15 cellular contexts compared by ENCODE assay signal in genomic region chr6:2881358-2881885, GRCh38. TPM values are rescaled to one million over a fixed set of nuclear protein-coding genes. Genes with fewer than 3 reads are reported as not detected.
A peak's percentile ranks its signal among the peaks of the same experiment; 100 is the strongest.
DNase-seq lines count a peak whose midpoint lies in the region; ATAC-seq and TF ChIP-seq lines count a peak whose summit lies in the region.
"Had no signal": no experiment of that assay in that cellular context is flagged by ENCODE, and none has a peak within 500 bp of the region (broad histone marks: within the 10 kb centered on the region; RNA-seq: fewer than 3 reads in every experiment).

No MANE protein-coding gene starts in this region.

- peaks cover 19% of the 10 kb centered on the region for H3K36me3 Mint-ChIP-seq in activated naive CD8-positive, alpha-beta T cell treated with anti-CD3 and anti-CD28 coated beads, Interleukin-2, amount 50 U/mL, for 24 hours (ENCODE audit: low read depth)

- WGBS in psoas muscle, 3 donors = 78 to 82% (median 79%) methylated on average over 4 of the region's 4 CpGs

- no peak for TF ChIP-seq CTCF in DOHH2 (IDR thresholded peaks at IDR 0.05; ENCODE audit: low read depth, low read length, poor library complexity, severe bottlenecking)
- no peak for TF ChIP-seq CTCF in psoas muscle (IDR thresholded peaks at IDR 0.05)
- no peak for TF ChIP-seq CTCF in GM10248 (IDR thresholded peaks at IDR 0.05; ENCODE audit: control extremely low read depth, extremely low read depth, low read depth, missing control alignments)

- ATAC-seq in GM19397 (IDR thresholded peaks at IDR 0.05; ENCODE audit: unreplicated experiment) (peak; percentile 48), psoas muscle (no peak)
- no peak for ATAC-seq in activated naive CD8-positive, alpha-beta T cell treated with anti-CD3 and anti-CD28 coated beads, Interleukin-2, amount 50 U/mL, for 24 hours
- ATAC-seq: gastroesophageal sphincter, GM23338, left colon had no signal

- H3K27ac Mint-ChIP-seq in activated naive CD8-positive, alpha-beta T cell treated with anti-CD3 and anti-CD28 coated beads, Interleukin-2, amount 50 U/mL, for 24 hours = peak overlapping the region; percentile 34
- H3K27ac Mint-ChIP-seq: GM23338 had no signal

- H3K9me3 Mint-ChIP-seq in activated naive CD8-positive, alpha-beta T cell treated with anti-CD3 and anti-CD28 coated beads, Interleukin-2, amount 50 U/mL, for 24 hours = no peaks in the 10 kb centered on the region

- peak overlapping the region; percentile 60 for H3K4me2 ChIP-seq in DOHH2 (ENCODE audit: low read length)
- H3K4me2 ChIP-seq: GM23338 had no signal

- DNase-seq in KBM-7 (peak; percentile 47), NCI-H2196 treated with DMSO at 0.1 percent for 48 hours (lab: John Stamatoyannopoulos, UW; ENCODE audit: unreplicated experiment) (no peak), NCI-H1417 treated with DMSO at 0.1 percent for 48 hours (lab: John Stamatoyannopoulos, UW) (no peak), psoas muscle (no peak), GM10248 (ENCODE audit: extremely low spot score) (no peak)
- DNase-seq in activated naive CD8-positive, alpha-beta T cell treated with anti-CD3 and anti-CD28 coated beads, Interleukin-2, amount 50 U/mL, for 24 hours = no peak
- DNase-seq: Caco-2, left colon, NCI-H1048, NCI-H748 treated with DMSO at 0.1 percent for 48 hours had no signal

- H3K36me3 ChIP-seq in DOHH2 (ENCODE audit: control insufficient read depth, low read length) = peaks cover 17% of the 10 kb centered on the region
- no peaks in the 10 kb centered on the region for H3K36me3 ChIP-seq in psoas muscle (ENCODE audit: insufficient read depth in 1 of 2, low read depth in 1 of 2)
- H3K36me3 ChIP-seq: gastroesophageal sphincter, suprapubic skin had no signal

- H3K4me3 Mint-ChIP-seq in activated naive CD8-positive, alpha-beta T cell treated with anti-CD3 and anti-CD28 coated beads, Interleukin-2, amount 50 U/mL, for 24 hours = peak overlapping the region; percentile 30
- H3K4me3 Mint-ChIP-seq: GM23338 had no signal

- H3K27ac ChIP-seq in DOHH2 (ENCODE audit: low read depth, low read length) = peak overlapping the region; percentile 72
- no peak overlapping the region for H3K27ac ChIP-seq in psoas muscle
- H3K27ac ChIP-seq: gastroesophageal sphincter, suprapubic skin had no signal

- no peaks in the 10 kb centered on the region for H3K9me3 ChIP-seq in DOHH2 (ENCODE audit: control insufficient read depth, insufficient read depth, low read length)
- H3K9me3 ChIP-seq in psoas muscle = no peaks in the 10 kb centered on the region
- H3K9me3 ChIP-seq: Caco-2, gastroesophageal sphincter, suprapubic skin had no signal

- H4K20me1 ChIP-seq in DOHH2 (ENCODE audit: control insufficient read depth, insufficient read depth, low read depth, low read length) = no peaks in the 10 kb centered on the region

- intact Hi-C loops in psoas muscle (cut with DNase I) = no loop called here

- POLR2A ChIA-PET in GM10248 (lab: Yijun Ruan, JAX) = no interaction called here

- H3K4me1 ChIP-seq in DOHH2 (ENCODE audit: control insufficient read depth, low read length) = peaks cover 97% of the 10 kb centered on the region
- peaks cover 8% of the 10 kb centered on the region for H3K4me1 ChIP-seq in psoas muscle

- H3K4me3 ChIP-seq in DOHH2 (ENCODE audit: low read length) (peak overlapping the region; percentile 56), psoas muscle (no peak overlapping the region)
- H3K4me3 ChIP-seq: gastroesophageal sphincter, GM23338, suprapubic skin had no signal

- CTCF ChIA-PET in GM10248 (lab: Yijun Ruan, JAX) = interaction anchor here (1.0 to 2.4 kb wide), 4 partner anchors 10 to 71 kb away, joined by 3 to 8 read pairs (median 5); no protein-coding TSS in a partner anchor

- peaks cover 81% of the 10 kb centered on the region for H3K4me1 Mint-ChIP-seq in activated naive CD8-positive, alpha-beta T cell treated with anti-CD3 and anti-CD28 coated beads, Interleukin-2, amount 50 U/mL, for 24 hours

- H3K27me3 ChIP-seq in DOHH2 (ENCODE audit: control insufficient read depth, low read length) (no peaks in the 10 kb centered on the region), psoas muscle (ENCODE audit: insufficient read depth in 3 of 3, low read length in 2 of 3) (no peaks in the 10 kb centered on the region)
- H3K27me3 ChIP-seq: gastroesophageal sphincter, suprapubic skin had no signal

- peaks cover 44% of the 10 kb centered on the region for H3K79me2 ChIP-seq in DOHH2 (ENCODE audit: control insufficient read depth, low read length)

- H3F3A ChIP-seq in DOHH2 (ENCODE audit: control insufficient read depth, insufficient read depth) = peaks cover 42% of the 10 kb centered on the region

- in situ Hi-C loops in KBM-7 (cut with MboI; ENCODE audit: low pct_unique_long_range_greater_than_20kb, low sequenced_read_pairs) = no loop called here

- no peaks in the 10 kb centered on the region for H3K9me2 ChIP-seq in DOHH2 (replicated peaks; ENCODE audit: control insufficient read depth, low read length)

- H3K27me3 Mint-ChIP-seq in activated naive CD8-positive, alpha-beta T cell treated with anti-CD3 and anti-CD28 coated beads, Interleukin-2, amount 50 U/mL, for 24 hours = no peaks in the 10 kb centered on the region

RNA-seq across cellular contexts. Expression of gene SERPINB9, which starts 21.7 kb away (rescaled TPM):
- 1 to 10 TPM; 1.9 to 3.1 (median 2.2) TPM for total RNA-seq in psoas muscle
- 1 to 10 TPM in 2 of 3 donors, under 1 TPM in 1; 0.74 to 1.1 (median 1.0) TPM for polyA plus RNA-seq in psoas muscle

RNA-seq across cellular contexts. Expression of gene SERPINB1, which starts 39.8 kb away (rescaled TPM):
- 10 to 100 TPM; 10.2 to 62.0 (median 52.2) TPM for total RNA-seq in psoas muscle
- 100 to 1,000 TPM in 1 of 3 donors, 10 to 100 TPM in 2; 28.1 to 131 (median 33.4) TPM for polyA plus RNA-seq in psoas muscle
